Comparison of ENCODE assay signal across 1 cellular context in the genomic region with DNA sequence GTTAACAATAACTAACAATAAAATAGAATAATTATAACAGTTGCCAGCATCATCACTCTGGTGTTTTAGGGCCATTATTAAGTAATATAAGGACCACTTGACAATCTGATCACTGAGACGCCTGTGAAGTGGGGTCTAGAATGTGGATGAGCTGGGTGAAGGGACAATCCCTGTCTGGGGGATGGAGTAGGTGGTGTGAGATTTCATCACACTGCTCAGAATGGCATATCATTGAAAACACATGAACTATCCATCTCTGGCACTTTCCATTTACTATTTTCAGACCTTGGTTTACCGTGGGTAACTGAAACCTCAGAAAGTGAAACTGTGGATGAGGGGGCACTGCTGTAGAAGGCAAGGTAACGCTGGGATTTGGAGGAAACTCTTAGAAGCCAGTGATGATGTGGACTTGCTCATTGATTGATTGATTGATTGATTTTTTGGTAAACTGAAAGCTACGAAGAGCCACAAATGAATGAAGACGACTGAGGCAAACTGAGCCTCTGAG.
TF ChIP-seq lines count a peak whose summit lies in the region.

No MANE protein-coding gene starts in this region.

TF ChIP-seq in GM23338, 12 proteins besides CTCF, POLR2A, EP300 and RAD21 (continued from another document):
- TF ChIP-seq, protein P1, sequence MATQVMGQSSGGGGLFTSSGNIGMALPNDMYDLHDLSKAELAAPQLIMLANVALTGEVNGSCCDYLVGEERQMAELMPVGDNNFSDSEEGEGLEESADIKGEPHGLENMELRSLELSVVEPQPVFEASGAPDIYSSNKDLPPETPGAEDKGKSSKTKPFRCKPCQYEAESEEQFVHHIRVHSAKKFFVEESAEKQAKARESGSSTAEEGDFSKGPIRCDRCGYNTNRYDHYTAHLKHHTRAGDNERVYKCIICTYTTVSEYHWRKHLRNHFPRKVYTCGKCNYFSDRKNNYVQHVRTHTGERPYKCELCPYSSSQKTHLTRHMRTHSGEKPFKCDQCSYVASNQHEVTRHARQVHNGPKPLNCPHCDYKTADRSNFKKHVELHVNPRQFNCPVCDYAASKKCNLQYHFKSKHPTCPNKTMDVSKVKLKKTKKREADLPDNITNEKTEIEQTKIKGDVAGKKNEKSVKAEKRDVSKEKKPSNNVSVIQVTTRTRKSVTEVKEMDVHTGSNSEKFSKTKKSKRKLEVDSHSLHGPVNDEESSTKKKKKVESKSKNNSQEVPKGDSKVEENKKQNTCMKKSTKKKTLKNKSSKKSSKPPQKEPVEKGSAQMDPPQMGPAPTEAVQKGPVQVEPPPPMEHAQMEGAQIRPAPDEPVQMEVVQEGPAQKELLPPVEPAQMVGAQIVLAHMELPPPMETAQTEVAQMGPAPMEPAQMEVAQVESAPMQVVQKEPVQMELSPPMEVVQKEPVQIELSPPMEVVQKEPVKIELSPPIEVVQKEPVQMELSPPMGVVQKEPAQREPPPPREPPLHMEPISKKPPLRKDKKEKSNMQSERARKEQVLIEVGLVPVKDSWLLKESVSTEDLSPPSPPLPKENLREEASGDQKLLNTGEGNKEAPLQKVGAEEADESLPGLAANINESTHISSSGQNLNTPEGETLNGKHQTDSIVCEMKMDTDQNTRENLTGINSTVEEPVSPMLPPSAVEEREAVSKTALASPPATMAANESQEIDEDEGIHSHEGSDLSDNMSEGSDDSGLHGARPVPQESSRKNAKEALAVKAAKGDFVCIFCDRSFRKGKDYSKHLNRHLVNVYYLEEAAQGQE (IDR thresholded peaks at IDR 0.05; ENCODE audit: unreplicated experiment), result no peak
- TF ChIP-seq ZNF114 (CRISPR knock-in tag; IDR thresholded peaks at IDR 0.05) (no peak), STAT1 (IDR thresholded peaks at IDR 0.05; ENCODE audit: unreplicated experiment) (no peak)
TF ChIP-seq in GM23338: peak in this region for 0.
